15 cellular contexts compared by ENCODE assay signal in the genomic region with DNA sequence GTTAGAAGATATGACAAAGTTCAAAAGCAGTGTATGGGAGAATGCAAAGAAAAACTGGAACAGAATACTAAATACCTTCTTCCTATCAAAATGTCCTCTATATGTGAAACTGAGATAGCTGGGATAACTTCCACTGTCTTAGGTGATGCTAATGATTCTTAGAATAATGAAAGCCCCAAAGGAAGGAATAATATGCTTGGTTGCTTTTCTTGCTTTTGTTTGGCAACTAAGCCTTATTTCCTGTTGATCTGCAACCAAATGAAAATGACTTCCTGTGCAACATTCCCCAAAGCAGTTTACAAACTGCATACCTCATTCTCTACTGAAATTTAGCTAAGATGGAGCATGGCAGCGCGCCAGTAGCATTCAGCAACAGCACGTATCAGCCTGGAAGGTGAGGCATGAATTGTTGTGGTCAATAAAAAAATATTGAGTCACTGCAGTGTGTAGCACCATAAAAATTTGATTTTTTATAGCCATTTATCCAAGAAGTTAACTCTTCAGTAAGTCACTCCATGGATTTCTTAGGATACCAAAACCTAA. TPM values are rescaled to one million over a fixed set of nuclear protein-coding genes. Genes with fewer than 3 reads are reported as not detected.
DNase-seq lines count a peak whose midpoint lies in the region; ATAC-seq and TF ChIP-seq lines count a peak whose summit lies in the region.
"Had no signal": no experiment of that assay in that cellular context is flagged by ENCODE, and none has a peak within 500 bp of the region (broad histone marks: within the 10 kb centered on the region; RNA-seq: fewer than 3 reads in every experiment).

No MANE protein-coding gene starts in this region.

- TF ChIP-seq CTCF in brain microvascular endothelial cell (IDR thresholded peaks at IDR 0.05; ENCODE audit: low read depth, low read length, missing control alignments) = no peak

- H3K36me3 ChIP-seq in brain microvascular endothelial cell (replicated peaks) = no peaks in the 10 kb centered on the region
- H3K36me3 ChIP-seq: tibial artery had no signal

- in situ Hi-C loops in Caki2 (cut with HindIII; ENCODE audit: low pct_unique_long_range_greater_than_20kb, low sequenced_read_pairs) (no loop called here), brain microvascular endothelial cell (cut with HindIII; ENCODE audit: low pct_ligation_motif_present, low sequenced_read_pairs) (no loop called here)

- DNase-seq in Caki2 (ENCODE audit: low read depth) = peak; percentile 9
- DNase-seq in HT1080 (ENCODE audit: low read depth) = peak; percentile 42
- peak; percentile 40 for DNase-seq in brain microvascular endothelial cell
- peak in 1 of 2 donors; percentile 68 for DNase-seq in left colon
- DNase-seq in NCI-H526 treated with DMSO at 0.1 percent for 48 hours (lab: John Stamatoyannopoulos, UW) = no peak
- DNase-seq in activated CD4-positive, alpha-beta T cell treated with anti-CD3 and anti-CD28 coated beads, Interleukin-2, amount 50 U/mL, for 4 hours = no peak
- DNase-seq in NCI-H748 treated with DMSO at 0.1 percent for 48 hours (lab: John Stamatoyannopoulos, UW) = no peak
- DNase-seq: activated CD4-positive, alpha-beta memory T cell treated with anti-CD3 and anti-CD28 coated beads, Interleukin-2, amount 10 ng/mL, durations not matched to agents 7 days and 5 days; aorta; GDM1; NCI-H1694 treated with DMSO at 0.1 percent for 48 hours; posterior cingulate gyrus; tibial artery had no signal

- H3K27ac ChIP-seq in brain microvascular endothelial cell = no peak overlapping the region
- H3K27ac ChIP-seq: tibial artery had no signal

- intact Hi-C loops in left colon (cut with DNase I, micrococcal nuclease) = no loop called here

- H3K27me3 ChIP-seq in brain microvascular endothelial cell (replicated peaks) = no peaks in the 10 kb centered on the region
- H3K27me3 ChIP-seq: tibial artery had no signal

- no peak overlapping the region for H3K4me3 ChIP-seq in brain microvascular endothelial cell (ENCODE audit: low read depth, low read length)
- H3K4me3 ChIP-seq: tibial artery had no signal

- ATAC-seq in left colon = peak; percentile 92
- ATAC-seq in GM18517 (IDR thresholded peaks at IDR 0.05; ENCODE audit: unreplicated experiment) = no peak

RNA-seq across cellular contexts. Expression of a gene that starts 18.7 kb away (rescaled TPM):
- total RNA-seq in Caki2 (2014; rRNA removed; shearing (Covaris generic); ENCODE audit: low replicate concordance) = 2.0 and 2.1 TPM in 2 replicates
- 0.27 and 0.90 TPM in 2 replicates for total RNA-seq in HT1080 (2014; rRNA removed; shearing (Covaris generic))
- 0.32 and 0.33 TPM in 2 replicates for polyA plus RNA-seq in HT1080 (2015; cell fraction: cytosol; rRNA removed)
- polyA plus RNA-seq in HT1080 (2015; cell fraction: nucleus; rRNA removed) = 0.88 and 0.90 TPM in 2 replicates
- total RNA-seq in left colon = 10 to 100 TPM in 1 of 2 donors, 1 to 10 TPM in 1; 9.2 to 14.0 TPM
- polyA plus RNA-seq: CD14-positive monocyte had no signal

Comparison
In these comparisons a context has a peak if more than half of its experiments do, and no peak if none do; other contexts are left out.
1. DNase-seq: peak in Caki2 (single experiment), HT1080 (single experiment) and brain microvascular endothelial cell (single experiment); none in NCI-H526 treated with DMSO at 0.1 percent for 48 hours (single experiment), activated CD4-positive, alpha-beta T cell treated with anti-CD3 and anti-CD28 coated beads, Interleukin-2, amount 50 U/mL, for 4 hours (0 of 2) and NCI-H748 treated with DMSO at 0.1 percent for 48 hours (single experiment).